In the genomic region with DNA sequence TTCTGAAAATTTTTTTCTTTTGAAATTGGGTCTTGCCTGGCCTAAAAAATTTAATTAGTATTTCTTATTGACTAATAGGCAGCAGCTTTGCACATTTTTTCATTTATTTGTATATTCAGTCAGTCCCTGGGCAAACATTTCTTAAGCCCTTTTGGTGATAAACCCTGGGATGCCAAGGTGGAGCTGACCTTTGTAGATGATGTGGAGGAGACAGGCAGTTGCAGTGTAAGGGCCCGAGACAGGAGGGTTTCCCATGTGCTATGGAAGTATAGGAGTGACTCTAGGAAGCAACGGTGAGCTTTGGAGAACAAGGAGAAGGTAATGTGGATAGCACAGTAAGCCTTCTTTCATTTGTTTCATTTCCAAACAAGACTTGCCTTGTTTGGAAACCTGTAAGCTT, we compare ENCODE assay signal across 18 cellular contexts. TPM values are rescaled to one million over a fixed set of nuclear protein-coding genes. Genes with fewer than 3 reads are reported as not detected.
A peak's percentile ranks its signal among the peaks of the same experiment; 100 is the strongest.
DNase-seq lines count a peak whose midpoint lies in the region; ATAC-seq and TF ChIP-seq lines count a peak whose summit lies in the region.
"Had no signal": no experiment of that assay in that cellular context is flagged by ENCODE, and none has a peak within 500 bp of the region (broad histone marks: within the 10 kb centered on the region; RNA-seq: fewer than 3 reads in every experiment).

No MANE protein-coding gene starts in this region.

- H3K36me3 ChIP-seq in DOHH2 (ENCODE audit: control insufficient read depth, low read length) (peaks cover 71% of the 10 kb centered on the region), OCI-LY1 (ENCODE audit: insufficient read depth, low read length) (peaks cover 64% of the 10 kb centered on the region)

- H3K9me3 Mint-ChIP-seq in activated B cell treated with CpG ODN at 0.5 μM for 24 hours: no peaks in the 10 kb centered on the region
- H3K9me3 Mint-ChIP-seq: CD4-positive, alpha-beta T cell; H9; IgD-negative memory B cell had no signal

- peak overlapping the region; percentile 92 for H3K27ac Mint-ChIP-seq in activated B cell treated with CpG ODN at 0.5 μM for 24 hours
- H3K27ac Mint-ChIP-seq: CD4-positive, alpha-beta T cell had no signal

- DNase-seq in activated B cell treated with CpG ODN at 0.5 μM for 24 hours (no peak), SIG-M5 (lab: John Stamatoyannopoulos, UW) (no peak), NCI-H510A (lab: John Stamatoyannopoulos, UW) (no peak)
- DNase-seq in stimulated activated CD4-positive, alpha-beta T cell treated with anti-CD3 and anti-CD28 coated beads, Interleukin-4, amount 100 ng/mL, for 4 hours: no peak
- DNase-seq: ACHN; CD4-positive, alpha-beta T cell; DMS153; DMS79; EL; H9 had no signal

- ATAC-seq in activated B cell treated with CpG ODN at 0.5 μM for 24 hours (ENCODE audit: low read depth): no peak
- ATAC-seq: GM12878, HepG2 had no signal

- H3K27ac ChIP-seq in DOHH2 (ENCODE audit: low read depth, low read length) (no peak overlapping the region), OCI-LY1 (ENCODE audit: low read depth, low read length, poor library complexity, severe bottlenecking) (peak overlapping the region; percentile 79)
- H3K27ac ChIP-seq: C4-2B had no signal

- H4K20me1 ChIP-seq in DOHH2 (ENCODE audit: control insufficient read depth, insufficient read depth, low read depth, low read length): peaks cover 23% of the 10 kb centered on the region
- H4K20me1 ChIP-seq in OCI-LY1 (ENCODE audit: insufficient read depth, low read length): no peaks in the 10 kb centered on the region

- 0 out of 2 replicates have a peak overlapping the region, but pooled peaks have one; percentile 92 for H3K4me2 ChIP-seq in DOHH2 (ENCODE audit: low read length)
- H3K4me2 ChIP-seq in OCI-LY1 (ENCODE audit: low read length): peak overlapping the region; percentile 79; the same call in 1 of the 2 replicates

- peaks cover 40% of the 10 kb centered on the region for H3K4me1 Mint-ChIP-seq in activated B cell treated with CpG ODN at 0.5 μM for 24 hours

- H3K4me3 ChIP-seq in DOHH2 (ENCODE audit: low read length) (no peak overlapping the region), OCI-LY1 (ENCODE audit: low read depth, low read length, poor library complexity, severe bottlenecking) (no peak overlapping the region)
- H3K4me3 ChIP-seq: GM12878 had no signal

- H3K9me3 ChIP-seq in DOHH2 (ENCODE audit: control insufficient read depth, insufficient read depth, low read length) (no peaks in the 10 kb centered on the region), OCI-LY1 (ENCODE audit: low read length) (no peaks in the 10 kb centered on the region)

- POLR2A ChIA-PET in activated B cell treated with CpG ODN at 0.5 μM for 24 hours (lab: Charles Lee): interaction anchor here (0.6 to 10.1 kb wide), 3 partner anchors 10 to 42 kb away, joined by 3 to 287 read pairs (median 5); no protein-coding TSS in a partner anchor

- H2AFZ ChIP-seq in OCI-LY1 (ENCODE audit: low read length): no peak overlapping the region

- no peak overlapping the region for H3K9ac ChIP-seq in OCI-LY1 (ENCODE audit: low read length)

- H3K9me2 ChIP-seq in DOHH2 (replicated peaks; ENCODE audit: control insufficient read depth, low read length) (no peaks in the 10 kb centered on the region), OCI-LY1 (ENCODE audit: low read depth, low read length) (no peaks in the 10 kb centered on the region)

- no peak overlapping the region for H3K4me3 Mint-ChIP-seq in activated B cell treated with CpG ODN at 0.5 μM for 24 hours
- H3K4me3 Mint-ChIP-seq: CD4-positive, alpha-beta T cell; H9 had no signal

- no peaks in the 10 kb centered on the region for H3K27me3 Mint-ChIP-seq in activated B cell treated with CpG ODN at 0.5 μM for 24 hours
- H3K27me3 Mint-ChIP-seq: IgD-negative memory B cell had no signal

- CTCF ChIA-PET in activated B cell treated with CpG ODN at 0.5 μM for 24 hours (lab: Charles Lee): interaction anchor here (1.0 to 2.1 kb wide), 2 partner anchors 11 to 21 kb away, joined by 5 to 8 read pairs; no protein-coding TSS in a partner anchor

- no peak for TF ChIP-seq CTCF in DOHH2 (IDR thresholded peaks at IDR 0.05; ENCODE audit: low read depth, low read length, poor library complexity, severe bottlenecking)
- TF ChIP-seq CTCF in OCI-LY1 (IDR thresholded peaks at IDR 0.05; ENCODE audit: low read length): no peak
- no peak for TF ChIP-seq CTCF in activated B cell treated with CpG ODN at 0.5 μM for 24 hours (IDR thresholded peaks at IDR 0.05)

- H3F3A ChIP-seq in DOHH2 (ENCODE audit: control insufficient read depth, insufficient read depth) (no peaks in the 10 kb centered on the region; the same call in 1 of the 2 replicates), OCI-LY1 (ENCODE audit: insufficient read depth, low read length) (no peaks in the 10 kb centered on the region)

- H3K27me3 ChIP-seq in DOHH2 (ENCODE audit: control insufficient read depth, low read length) (no peaks in the 10 kb centered on the region), OCI-LY1 (ENCODE audit: insufficient read depth, low read length) (no peaks in the 10 kb centered on the region)

- H3K36me3 Mint-ChIP-seq in activated B cell treated with CpG ODN at 0.5 μM for 24 hours (ENCODE audit: low read depth): peaks cover 39% of the 10 kb centered on the region

- intact Hi-C loops in activated B cell treated with CpG ODN at 0.5 μM for 24 hours (cut with micrococcal nuclease): no loop called here

- H3K4me1 ChIP-seq in DOHH2 (ENCODE audit: control insufficient read depth, low read length) (peaks cover 45% of the 10 kb centered on the region), OCI-LY1 (ENCODE audit: insufficient read depth, low read length, severe bottlenecking) (peaks cover 36% of the 10 kb centered on the region)

- H3K79me2 ChIP-seq in DOHH2 (ENCODE audit: control insufficient read depth, low read length) (peaks cover 84% of the 10 kb centered on the region), OCI-LY1 (ENCODE audit: insufficient read depth, low read length) (peaks cover 62% of the 10 kb centered on the region)

RNA-seq across cellular contexts. Expression of a gene that starts 3.5 kb away (rescaled TPM):
- 99.5 and 102 TPM in 2 replicates for total RNA-seq in activated B cell treated with CpG ODN at 0.5 μM for 24 hours

RNA-seq across cellular contexts. Expression of a gene that starts 56.4 kb away (rescaled TPM):
- total RNA-seq in activated B cell treated with CpG ODN at 0.5 μM for 24 hours: 0.34 and 1.3 TPM in 2 replicates
- total RNA-seq: CD4-positive, alpha-beta T cell; G401; H1; H9; HepG2 had no signal
